In the genomic region with DNA sequence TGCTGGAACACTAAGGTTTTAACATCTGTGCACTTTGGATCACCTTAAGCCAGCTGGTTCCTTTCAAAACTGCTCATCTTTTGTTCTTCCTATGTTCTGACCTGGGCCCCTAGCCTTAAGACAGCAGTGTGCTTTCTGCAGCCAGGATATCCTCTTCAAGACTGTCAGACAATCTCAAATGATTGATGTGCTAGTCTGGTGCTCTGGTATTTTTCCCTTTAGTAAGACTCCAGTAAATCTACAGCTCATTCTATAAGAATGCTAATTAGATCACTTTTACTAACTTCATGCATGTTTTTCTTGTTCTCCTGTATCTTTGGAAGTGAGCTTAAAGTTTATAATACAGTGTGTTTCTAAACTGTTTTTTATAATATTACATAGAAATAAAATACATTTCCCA, we compare ENCODE assay signal across 11 cellular contexts.
DNase-seq lines count a peak whose midpoint lies in the region; TF ChIP-seq lines count a peak whose summit lies in the region.
"Had no signal": no experiment of that assay in that cellular context is flagged by ENCODE, and none has a peak within 500 bp of the region (broad histone marks: within the 10 kb centered on the region; RNA-seq: fewer than 3 reads in every experiment).

No MANE protein-coding gene starts in this region.

- no peak for TF ChIP-seq CTCF in foreskin fibroblast (IDR thresholded peaks at IDR 0.05; ENCODE audit: low read depth, low read length)

- H3K36me3 Mint-ChIP-seq in activated CD4-positive, alpha-beta memory T cell treated with anti-CD3 and anti-CD28 coated beads for 36 hours = no peaks in the 10 kb centered on the region

- no peak overlapping the region for H3K4me3 Mint-ChIP-seq in activated CD4-positive, alpha-beta memory T cell treated with anti-CD3 and anti-CD28 coated beads for 36 hours

- intact Hi-C loops in activated CD4-positive, alpha-beta memory T cell treated with anti-CD3 and anti-CD28 coated beads for 36 hours (cut with micrococcal nuclease) = no loop called here

- DNase-seq in HCEC 1CT (peak; percentile 96), SK-N-DZ (ENCODE audit: low spot score) (peak; percentile 64), foreskin fibroblast (peak; percentile 63 to 67), skeletal muscle cell (ENCODE audit: low read depth) (peak; percentile 78), GOT3 (lab: John Stamatoyannopoulos, UW) (no peak), activated gamma-delta T cell (lab: John Stamatoyannopoulos, UW) (no peak), NCI-H187 treated with DMSO at 0.1 percent for 48 hours (lab: John Stamatoyannopoulos, UW) (no peak)
- no peak for DNase-seq in activated CD4-positive, alpha-beta memory T cell treated with anti-CD3 and anti-CD28 coated beads for 36 hours
- DNase-seq: right cardiac atrium, T-helper 2 cell had no signal

- no peaks in the 10 kb centered on the region for H3K27me3 Mint-ChIP-seq in activated CD4-positive, alpha-beta memory T cell treated with anti-CD3 and anti-CD28 coated beads for 36 hours

- H3K4me1 Mint-ChIP-seq in activated CD4-positive, alpha-beta memory T cell treated with anti-CD3 and anti-CD28 coated beads for 36 hours (ENCODE audit: low read depth) = no peaks in the 10 kb centered on the region

- POLR2A ChIA-PET in activated CD4-positive, alpha-beta memory T cell treated with anti-CD3 and anti-CD28 coated beads for 36 hours (lab: Charles Lee) = no interaction called here

- CTCF ChIA-PET in activated CD4-positive, alpha-beta memory T cell treated with anti-CD3 and anti-CD28 coated beads for 36 hours (lab: Charles Lee) = interaction anchor here (1.8 kb wide), 1 partner anchor 17 kb away, joined by 6 read pairs; no protein-coding TSS in a partner anchor

- H3K9me3 Mint-ChIP-seq in activated CD4-positive, alpha-beta memory T cell treated with anti-CD3 and anti-CD28 coated beads for 36 hours = no peaks in the 10 kb centered on the region

- H3K4me3 ChIP-seq in foreskin fibroblast (ENCODE audit: low read depth in 1 of 2, low read length in 2 of 2) = no peak overlapping the region
- no peak overlapping the region for H3K4me3 ChIP-seq in skeletal muscle cell (ENCODE audit: low read depth, low read length)
- H3K4me3 ChIP-seq: coronary artery had no signal

- H3K27ac Mint-ChIP-seq in activated CD4-positive, alpha-beta memory T cell treated with anti-CD3 and anti-CD28 coated beads for 36 hours = no peak overlapping the region

Comparison
In these comparisons a context has a peak if more than half of its experiments do, and no peak if none do; other contexts are left out.
1. DNase-seq: peak in HCEC 1CT (single experiment), SK-N-DZ (single experiment), foreskin fibroblast (2 of 2) and skeletal muscle cell (single experiment); none in GOT3 (single experiment), activated gamma-delta T cell (single experiment), NCI-H187 treated with DMSO at 0.1 percent for 48 hours (single experiment) and activated CD4-positive, alpha-beta memory T cell treated with anti-CD3 and anti-CD28 coated beads for 36 hours (single experiment).